ENCODE assay signal across 8 cellular contexts in genomic region chrX:80810365-80810978, GRCh38. TPM values are rescaled to one million over a fixed set of nuclear protein-coding genes. Genes with fewer than 3 reads are reported as not detected.
A peak's percentile ranks its signal among the peaks of the same experiment; 100 is the strongest.
DNase-seq lines count a peak whose midpoint lies in the region; ATAC-seq, FAIRE-seq and TF ChIP-seq lines count a peak whose summit lies in the region.

No MANE protein-coding gene starts in this region.

- H3K27me3 ChIP-seq in smooth muscle cell (ENCODE audit: low read depth), result no peaks in the 10 kb centered on the region

- peak overlapping the region; percentile 60 for H3K4me3 ChIP-seq in smooth muscle cell

- H3K36me3 Mint-ChIP-seq in T-helper 1 cell treated with Interleukin-12 subunit alpha and Interleukin-12 subunit beta and Interleukin-4 antibody, amounts not matched to agents 30 μg/mL and 1 μg/mL, for 36 hours (ENCODE audit: low read depth), result peaks cover 5% of the 10 kb centered on the region

- TF ChIP-seq CTCF in VCaP (conservative IDR thresholded peaks at IDR 0.05), result no peak
- no peak for TF ChIP-seq CTCF in smooth muscle cell (IDR thresholded peaks at IDR 0.05; ENCODE audit: borderline replicate concordance, insufficient read depth, poor library complexity, severe bottlenecking)

- H3K36me3 ChIP-seq in smooth muscle cell (ENCODE audit: low read depth), result no peaks in the 10 kb centered on the region

- H3K27ac ChIP-seq in VCaP (peak overlapping the region; percentile 77), smooth muscle cell (ENCODE audit: low read depth) (peak overlapping the region; percentile 72)

- H3K4me3 Mint-ChIP-seq in T-helper 1 cell treated with Interleukin-12 subunit alpha and Interleukin-12 subunit beta and Interleukin-4 antibody, amounts not matched to agents 30 μg/mL and 1 μg/mL, for 36 hours, result peak overlapping the region; percentile 95

- H3K4me2 ChIP-seq in smooth muscle cell, result peak overlapping the region; percentile 78

- no peaks in the 10 kb centered on the region for H3K9me3 Mint-ChIP-seq in T-helper 1 cell treated with Interleukin-12 subunit alpha and Interleukin-12 subunit beta and Interleukin-4 antibody, amounts not matched to agents 30 μg/mL and 1 μg/mL, for 36 hours

- WGBS in smooth muscle cell (ENCODE audit: low lambda C conversion rate), result 43% methylated on average over 9 of the region's 9 CpGs

- TF ChIP-seq POLR2A in GM12892 (IDR thresholded peaks at IDR 0.05; ENCODE audit: low read depth, low read length), result no peak

- H3K79me2 ChIP-seq in smooth muscle cell (ENCODE audit: low read depth), result peaks cover 20% of the 10 kb centered on the region

- DNase-seq in T-helper 1 cell, result no peak
- DNase-seq in hepatic stellate cell (ENCODE audit: low spot score), result peak; percentile 1
- DNase-seq in smooth muscle cell (lab: John Stamatoyannopoulos, UW; ENCODE audit: unreplicated experiment), result no peak
- no peak for DNase-seq in middle frontal gyrus (ENCODE audit: extremely low spot score, low spot score)
- no peak for DNase-seq in GM12892 (ENCODE audit: insufficient read length)

- H3K9ac ChIP-seq in smooth muscle cell (ENCODE audit: low read depth), result peak overlapping the region; percentile 84

- no peaks in the 10 kb centered on the region for H3K9me3 ChIP-seq in smooth muscle cell (replicated peaks; ENCODE audit: low read depth)

- no peak for ATAC-seq in GM21723 (IDR thresholded peaks at IDR 0.05; ENCODE audit: unreplicated experiment)

- H4K20me1 ChIP-seq in smooth muscle cell (ENCODE audit: low read depth), result no peaks in the 10 kb centered on the region

- H3K4me1 ChIP-seq in smooth muscle cell (ENCODE audit: low read depth), result peaks cover 5% of the 10 kb centered on the region

- peaks cover 16% of the 10 kb centered on the region for H3K4me1 Mint-ChIP-seq in T-helper 1 cell treated with Interleukin-12 subunit alpha and Interleukin-12 subunit beta and Interleukin-4 antibody, amounts not matched to agents 30 μg/mL and 1 μg/mL, for 36 hours (ENCODE audit: low read depth)

- peak overlapping the region; percentile 46 for H2AFZ ChIP-seq in smooth muscle cell (ENCODE audit: low read depth)

- no peaks in the 10 kb centered on the region for H3K27me3 Mint-ChIP-seq in T-helper 1 cell treated with Interleukin-12 subunit alpha and Interleukin-12 subunit beta and Interleukin-4 antibody, amounts not matched to agents 30 μg/mL and 1 μg/mL, for 36 hours (ENCODE audit: low read depth)

- no peaks in the 10 kb centered on the region for H3F3A ChIP-seq in smooth muscle cell (ENCODE audit: low read depth)

- peak overlapping the region; percentile 57 for H3K27ac Mint-ChIP-seq in T-helper 1 cell treated with Interleukin-12 subunit alpha and Interleukin-12 subunit beta and Interleukin-4 antibody, amounts not matched to agents 30 μg/mL and 1 μg/mL, for 36 hours

- no peak for FAIRE-seq in GM12892 (lab: Jason Lieb, UNC)

RNA-seq across cellular contexts. Expression of gene BRWD3, which starts 0.8 kb away (rescaled TPM):
- total RNA-seq in smooth muscle cell, result 26.4 and 27.6 TPM in 2 replicates
- polyA plus RNA-seq in smooth muscle cell, result 2.0 and 3.9 TPM in 2 replicates
- 12.0 TPM for polyA plus RNA-seq in GM12892 (2012; ENCODE audit: missing spikeins)
